In genomic region chr3:151082880-151083838, GRCh38 we compare ENCODE assay signal across 2 cellular contexts.
A peak's percentile ranks its signal among the peaks of the same experiment; 100 is the strongest.
TF ChIP-seq lines count a peak whose summit lies in the region.

No MANE protein-coding gene starts in this region.

TF ChIP-seq in HEK293, 187 proteins besides CTCF, POLR2A, EP300 and RAD21:
- peak; percentile 28; the same call in 1 of the 2 replicates for TF ChIP-seq OSR2 (tag by site-specific recombination; IDR thresholded peaks at IDR 0.05)
- TF ChIP-seq SCRT1 (tag by site-specific recombination; IDR thresholded peaks at IDR 0.05; ENCODE audit: borderline replicate concordance), result peak; percentile 63; the same call in 1 of the 2 replicates
- 0 out of 2 replicates have a peak, but pooled peaks have one; percentile 38 for TF ChIP-seq ZBTB8A (tag by site-specific recombination; IDR thresholded peaks at IDR 0.05)
- no peak for TF ChIP-seq ZNF76 (tag by site-specific recombination; IDR thresholded peaks at IDR 0.05; ENCODE audit: borderline replicate concordance, low read depth)
- TF ChIP-seq GLIS1 (tag by site-specific recombination; IDR thresholded peaks at IDR 0.05), result peak; percentile 71
- peak; percentile 47 for TF ChIP-seq PRDM6 (tag by site-specific recombination; IDR thresholded peaks at IDR 0.05)
- no peak for TF ChIP-seq SETDB1 (IDR thresholded peaks at IDR 0.05; ENCODE audit: insufficient read length, low read length)
- TF ChIP-seq SCRT2 (tag by site-specific recombination; IDR thresholded peaks at IDR 0.05), result peak; percentile 70

TF ChIP-seq in H1, 55 proteins besides CTCF, POLR2A, EP300 and RAD21:
- TF ChIP-seq E2F6 (IDR thresholded peaks at IDR 0.05) (0 out of 2 replicates have a peak, but pooled peaks have one; percentile 28), GABPA (IDR thresholded peaks at IDR 0.05; ENCODE audit: borderline replicate concordance, insufficient read depth, low read length) (no peak), SRF (IDR thresholded peaks at IDR 0.05; ENCODE audit: low read depth, low read length) (peak; percentile 28; the same call in 1 of the 2 replicates), SP1 (IDR thresholded peaks at IDR 0.05; ENCODE audit: low read depth, low read length) (peak; percentile 86)
